Comparison of ENCODE assay signal across 8 cellular contexts in the genomic region with DNA sequence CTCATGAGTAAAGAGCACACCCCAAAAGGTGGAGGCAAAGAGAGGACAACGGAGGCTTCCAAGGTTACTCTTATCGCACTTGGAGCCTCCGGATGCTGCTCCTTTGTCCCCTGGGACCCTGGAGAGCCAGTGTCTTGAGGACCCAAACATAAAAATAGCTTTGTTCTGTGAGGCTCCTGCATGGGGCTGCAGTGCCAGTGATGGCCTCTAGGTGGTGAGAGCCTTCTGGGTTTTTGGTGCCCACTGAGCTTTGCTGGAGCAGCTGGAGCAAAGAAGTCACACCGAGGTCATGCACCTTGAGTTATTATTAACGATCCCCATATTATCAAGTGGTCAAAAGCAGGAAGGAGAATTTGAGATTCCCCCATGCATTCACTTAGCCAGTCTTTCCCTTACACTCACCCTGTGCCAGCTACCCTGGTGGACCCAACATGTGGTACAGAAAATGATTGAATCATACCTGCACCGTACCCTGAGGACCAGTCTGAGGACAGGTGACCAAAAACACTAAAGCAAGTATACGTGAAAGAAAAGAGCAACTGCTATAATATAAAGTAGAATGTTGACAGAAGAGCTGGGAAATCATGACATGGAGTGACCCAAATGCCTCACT. TPM values are rescaled to one million over a fixed set of nuclear protein-coding genes. Genes with fewer than 3 reads are reported as not detected.
DNase-seq lines count a peak whose midpoint lies in the region; ATAC-seq, FAIRE-seq and TF ChIP-seq lines count a peak whose summit lies in the region.

No MANE protein-coding gene starts in this region.

- no peaks in the 10 kb centered on the region for H3K23me2 ChIP-seq in H1 (ENCODE audit: low read depth, low read length)

- H2BK120ac ChIP-seq in H1 (replicated peaks; ENCODE audit: low read depth, low read length) = no peak overlapping the region

- no peak overlapping the region for H4K5ac ChIP-seq in H1 (ENCODE audit: insufficient read length, low read depth, low read length)

- H3K9me3 Mint-ChIP-seq in WTC11 = peaks cover 23% of the 10 kb centered on the region

- peaks cover 12% of the 10 kb centered on the region for H3K36me3 Mint-ChIP-seq in WTC11

- H3K4me2 ChIP-seq in GM23248 (ENCODE audit: unreplicated experiment) (no peak overlapping the region), H1 (ENCODE audit: insufficient read depth in 1 of 2, low read depth in 2 of 2, low read length in 2 of 2) (no peak overlapping the region), osteoblast (ENCODE audit: insufficient read depth, low read length) (no peak overlapping the region)

- H3K27ac ChIP-seq in GM23248 (no peak overlapping the region), H1 (ENCODE audit: low read depth, low read length) (no peak overlapping the region), osteoblast (ENCODE audit: low read depth, low read length) (no peak overlapping the region)

- WGBS in GM23248 (ENCODE audit: low coverage in 1 of 2, low lambda C conversion rate in 2 of 2, missing lambda C conversion rate in 2 of 2), 2 experiments = 10 to 13% methylated on average over 7 of the region's 7 CpGs
- 82% methylated on average over 7 of the region's 7 CpGs; no CpG with 5 or more reads in 1 of the 2 experiments for WGBS in H1 (ENCODE audit: extremely low coverage in 1 of 2, insufficient coverage in 1 of 2, insufficient read length in 1 of 2, insufficient replicate concordance in 2 of 2, low coverage in 1 of 2, low lambda C conversion rate in 2 of 2, missing lambda C conversion rate in 1 of 2), 2 experiments

- no peaks in the 10 kb centered on the region for H3K36me3 ChIP-seq in GM23248 (ENCODE audit: low read depth)
- H3K36me3 ChIP-seq in H1 (ENCODE audit: control insufficient read depth in 2 of 4, insufficient read depth in 4 of 4, low read length in 3 of 4) = 0 out of 8 replicates have a peak, but pooled peaks cover 0 to 6% (median 0%) of the 10 kb centered on the region in 4 experiments
- no peaks in the 10 kb centered on the region for H3K36me3 ChIP-seq in osteoblast (ENCODE audit: insufficient read depth, low read length)

- H3K4me1 ChIP-seq in GM23248 (ENCODE audit: insufficient read depth) = no peaks in the 10 kb centered on the region
- no peaks in the 10 kb centered on the region for H3K4me1 ChIP-seq in H1 (replicated peaks in 1 of 4; ENCODE audit: control insufficient read depth in 3 of 4, insufficient read depth in 4 of 4, low read length in 3 of 4)
- no peaks in the 10 kb centered on the region for H3K4me1 ChIP-seq in osteoblast (ENCODE audit: insufficient read depth, low read length)

- H3K56ac ChIP-seq in H1 (replicated peaks; ENCODE audit: insufficient read length, low read depth, low read length) = no peak overlapping the region

- H3K79me2 ChIP-seq in GM23248 (ENCODE audit: insufficient read depth) = no peaks in the 10 kb centered on the region
- H3K79me2 ChIP-seq in H1 (ENCODE audit: control insufficient read depth in 1 of 2, insufficient read depth in 2 of 2, low read length in 2 of 2) = no peaks in the 10 kb centered on the region
- H3K79me2 ChIP-seq in osteoblast (ENCODE audit: insufficient read depth, low read length) = no peaks in the 10 kb centered on the region

- peaks cover 4% of the 10 kb centered on the region for H3K4me1 Mint-ChIP-seq in WTC11

- no peak overlapping the region for H3K23ac ChIP-seq in H1 (ENCODE audit: insufficient read length)

- peak; percentile 87 to 88 for TF ChIP-seq RAD21 in H1 (IDR thresholded peaks at IDR 0.05 in 1 of 2, conservative IDR thresholded peaks at IDR 0.05 in 1 of 2; ENCODE audit: low read depth in 2 of 2, low read length in 2 of 2)

- H4K91ac ChIP-seq in H1 (replicated peaks; ENCODE audit: insufficient read length, low read length) = no peak overlapping the region

- no peak overlapping the region for H3K9ac ChIP-seq in GM23248
- no peak overlapping the region for H3K9ac ChIP-seq in H1 (replicated peaks in 1 of 4; ENCODE audit: extremely low read depth in 1 of 4, low read depth in 3 of 4, low read length in 3 of 4)

- H2AK5ac ChIP-seq in H1 (ENCODE audit: low read depth, low read length) = no peak overlapping the region

- FAIRE-seq in H1 (lab: Jason Lieb, UNC) = peak; percentile 90
- no peak for FAIRE-seq in HTR-8/SVneo (lab: Jason Lieb, UNC)

- H3K9me2 ChIP-seq in GM23248 (ENCODE audit: insufficient read depth) = no peaks in the 10 kb centered on the region

- POLR2A ChIA-PET in WTC11 (lab: Charles Lee) = interaction anchor here (0.5 to 1.9 kb wide), 7 partner anchors 41 to 250 kb away, joined by 3 to 9 read pairs (median 5); a partner anchor contains a TSS
- POLR2A ChIA-PET in H1 (lab: Charles Lee; ENCODE audit: partially characterized antibody) = interaction anchor here (0.9 to 2.4 kb wide), 14 partner anchors 9 to 181 kb away, joined by 3 to 13 read pairs (median 6); a partner anchor contains a TSS

- in situ Hi-C loops in GM23248 (cut with MboI) = no loop called here

- no peak overlapping the region for H2BK15ac ChIP-seq in H1 (ENCODE audit: low read length)

- no peak overlapping the region for H3K14ac ChIP-seq in H1 (ENCODE audit: insufficient read length)

- CTCF ChIA-PET in WTC11 (lab: Charles Lee) = interaction anchor here (0.5 to 2.2 kb wide), 66 partner anchors 9 to 371 kb away, joined by 3 to 23 read pairs (median 5); a partner anchor contains a TSS
- CTCF ChIA-PET in H1 (lab: Charles Lee; ENCODE audit: partially characterized antibody) = interaction anchor here (0.5 to 4.0 kb wide), 56 partner anchors 9 to 1205 kb away, joined by 3 to 28 read pairs (median 4); a partner anchor contains a TSS

- no peak overlapping the region for H4K8ac ChIP-seq in H1 (ENCODE audit: extremely low read depth, insufficient read depth, low read length)

- no peak overlapping the region; the same call in 1 of the 2 replicates for H3K18ac ChIP-seq in H1 (ENCODE audit: extremely low read depth, low read length)

- H3F3A ChIP-seq in GM23248 (ENCODE audit: insufficient read depth) = no peaks in the 10 kb centered on the region

- TF ChIP-seq POLR2A in H1 (IDR thresholded peaks at IDR 0.05; ENCODE audit: control extremely low read depth in 1 of 2, low read depth in 2 of 2, low read length in 2 of 2) = no peak

- no peaks in the 10 kb centered on the region; the same call in 1 of the 2 replicates for H3K27me3 Mint-ChIP-seq in WTC11 (ENCODE audit: low read depth)

- H2BK12ac ChIP-seq in H1 (ENCODE audit: low read depth, low read length) = no peak overlapping the region

- no peak overlapping the region for H2BK20ac ChIP-seq in H1 (ENCODE audit: low read length)

- DNase-seq in GM23248 (peak; percentile 45), WTC11 (ENCODE audit: low spot score) (peak; percentile 81), H1 (ENCODE audit: low read depth in 1 of 2, low spot score in 2 of 2) (peak; percentile 47 to 90), osteoblast (ENCODE audit: insufficient read length, low spot score, missing footprints) (no peak), hepatic stellate cell (ENCODE audit: low spot score) (no peak), HTR-8/SVneo (ENCODE audit: insufficient read length, low spot score) (no peak)

- peak; percentile 90 for ATAC-seq in WTC11
- ATAC-seq in GM18907 (IDR thresholded peaks at IDR 0.05; ENCODE audit: unreplicated experiment) = no peak
- ATAC-seq in HG03354 (IDR thresholded peaks at IDR 0.05; ENCODE audit: poor library complexity, severe bottlenecking, unreplicated experiment) = no peak

- peak; percentile 95 for TF ChIP-seq CTCF in WTC11 (IDR thresholded peaks at IDR 0.05)
- peak; percentile 72 to 94 (median 90) for TF ChIP-seq CTCF in H1 (IDR thresholded peaks at IDR 0.05; ENCODE audit: control extremely low read depth in 1 of 3, insufficient read depth in 1 of 3, low read depth in 1 of 3, low read length in 3 of 3)
- TF ChIP-seq CTCF in osteoblast (IDR thresholded peaks at IDR 0.05; ENCODE audit: extremely low read depth, low read depth, low read length) = peak; percentile 33

- no peak overlapping the region for H3K27ac Mint-ChIP-seq in WTC11

- H3K4me3 ChIP-seq in GM23248 (no peak overlapping the region), H1 (ENCODE audit: extremely low read depth in 1 of 4, insufficient read depth in 2 of 4, low read depth in 3 of 4, low read length in 4 of 4) (no peak overlapping the region), osteoblast (ENCODE audit: insufficient read depth, low read length) (no peak overlapping the region)

- H3K4ac ChIP-seq in H1 (replicated peaks; ENCODE audit: insufficient read length, low read depth, low read length) = no peak overlapping the region

- H3K79me1 ChIP-seq in H1 (ENCODE audit: low read depth, low read length) = no peaks in the 10 kb centered on the region

- H2BK5ac ChIP-seq in H1 (ENCODE audit: low read depth, low read length) = no peak overlapping the region

- H3K4me3 Mint-ChIP-seq in WTC11 = no peak overlapping the region

- TF ChIP-seq EP300 in H1 (IDR thresholded peaks at IDR 0.05; ENCODE audit: borderline replicate concordance in 1 of 2, low read depth in 2 of 2, low read length in 2 of 2) = no peak

- H3K27me3 ChIP-seq in GM23248 (replicated peaks; ENCODE audit: insufficient read depth) (no peaks in the 10 kb centered on the region), H1 (replicated peaks in 1 of 4; ENCODE audit: control insufficient read depth in 3 of 4, extremely low read depth in 1 of 4, insufficient read depth in 3 of 4, low read length in 3 of 4) (no peaks in the 10 kb centered on the region), osteoblast (ENCODE audit: insufficient read depth, low read length) (no peaks in the 10 kb centered on the region)

- H3K9me3 ChIP-seq in GM23248 (ENCODE audit: low read depth) = peaks cover 4% of the 10 kb centered on the region
- peaks cover 0 to 6% of the 10 kb centered on the region in 2 experiments; a peak in 1 of 4 replicates for H3K9me3 ChIP-seq in H1 (ENCODE audit: insufficient read depth in 2 of 2, low read depth in 1 of 2, low read length in 1 of 2)
- H3K9me3 ChIP-seq in osteoblast (ENCODE audit: low read depth, low read length) = peaks cover 7% of the 10 kb centered on the region

- no peaks in the 10 kb centered on the region for H4K20me1 ChIP-seq in GM23248 (ENCODE audit: insufficient read depth)
- no peaks in the 10 kb centered on the region for H4K20me1 ChIP-seq in H1 (replicated peaks in 1 of 2; ENCODE audit: control insufficient read depth in 1 of 2, insufficient read depth in 2 of 2, low read length in 2 of 2)
- H4K20me1 ChIP-seq in osteoblast (ENCODE audit: insufficient read depth, low read length) = no peaks in the 10 kb centered on the region

- H2AFZ ChIP-seq in GM23248 (no peak overlapping the region), H1 (ENCODE audit: low read length) (no peak overlapping the region), osteoblast (ENCODE audit: low read length) (no peak overlapping the region)

RNA-seq across cellular contexts. Expression of a gene that starts 41.5 kb away (rescaled TPM):
- total RNA-seq in GM23248 (2014; rRNA removed; shearing (Covaris generic)) = 2.4 and 3.0 TPM in 2 replicates
- polyA plus RNA-seq in GM23248 (2016; fragmentation: Nextera tagmentation; extraction: Ambion mirVana) (3.8 and 4.9 TPM in 2 replicates), H1 (2011; rRNA removed) (4.1 and 4.3 TPM in 2 replicates)
- total RNA-seq in WTC11 (2021) (20.5 to 25.4 TPM (median 20.8 TPM) in 3 replicates), osteoblast (2.2 and 5.9 TPM in 2 replicates)
- 21.7 and 27.5 TPM in 2 replicates for total RNA-seq in H1 (2021; fragmentation: NEBNext Ultra II Directional; extraction: Animal tissue kit (Norgen Biotek cat#: 25700))
- 9.3 TPM for polyA plus RNA-seq in H1 (2011; cell fraction: cytosol; rRNA removed)
- polyA plus RNA-seq in H1 (2011; cell fraction: nucleus; rRNA removed) = 6.8 TPM
- polyA plus RNA-seq in H1 (2012, experiment 1 of 2) = 8.4 to 20.3 TPM (median 11.0 TPM) in 4 replicates
- 3.1 TPM for polyA plus RNA-seq in H1 (2012, experiment 2 of 2)
- 17.0 TPM for polyA plus RNA-seq in H1 (2013, experiment 1 of 2)
- polyA plus RNA-seq in H1 (2013, experiment 2 of 2) = 17.2 TPM
- 15.2 and 22.3 TPM in 2 replicates for polyA minus RNA-seq in H1 (2011; rRNA and poly(A)+ RNA removed)
- polyA minus RNA-seq in H1 (2011; cell fraction: cytosol; rRNA and poly(A)+ RNA removed) = 8.3 TPM
- polyA minus RNA-seq in H1 (2011; cell fraction: nucleus; rRNA and poly(A)+ RNA removed) = 27.7 TPM

Comparison
In these comparisons a context has a peak if more than half of its experiments do, and no peak if none do; other contexts are left out.
1. DNase-seq: peak in GM23248 (single experiment), WTC11 (single experiment) and H1 (2 of 2); none in osteoblast (single experiment), hepatic stellate cell (single experiment) and HTR-8/SVneo (single experiment).
2. CTCF ChIP-seq: peak in every context shown above with its lines; median percentile 95 in WTC11; 90 in H1; 33 in osteoblast.